ENCODE assay signal across 1 cellular context in the genomic region with DNA sequence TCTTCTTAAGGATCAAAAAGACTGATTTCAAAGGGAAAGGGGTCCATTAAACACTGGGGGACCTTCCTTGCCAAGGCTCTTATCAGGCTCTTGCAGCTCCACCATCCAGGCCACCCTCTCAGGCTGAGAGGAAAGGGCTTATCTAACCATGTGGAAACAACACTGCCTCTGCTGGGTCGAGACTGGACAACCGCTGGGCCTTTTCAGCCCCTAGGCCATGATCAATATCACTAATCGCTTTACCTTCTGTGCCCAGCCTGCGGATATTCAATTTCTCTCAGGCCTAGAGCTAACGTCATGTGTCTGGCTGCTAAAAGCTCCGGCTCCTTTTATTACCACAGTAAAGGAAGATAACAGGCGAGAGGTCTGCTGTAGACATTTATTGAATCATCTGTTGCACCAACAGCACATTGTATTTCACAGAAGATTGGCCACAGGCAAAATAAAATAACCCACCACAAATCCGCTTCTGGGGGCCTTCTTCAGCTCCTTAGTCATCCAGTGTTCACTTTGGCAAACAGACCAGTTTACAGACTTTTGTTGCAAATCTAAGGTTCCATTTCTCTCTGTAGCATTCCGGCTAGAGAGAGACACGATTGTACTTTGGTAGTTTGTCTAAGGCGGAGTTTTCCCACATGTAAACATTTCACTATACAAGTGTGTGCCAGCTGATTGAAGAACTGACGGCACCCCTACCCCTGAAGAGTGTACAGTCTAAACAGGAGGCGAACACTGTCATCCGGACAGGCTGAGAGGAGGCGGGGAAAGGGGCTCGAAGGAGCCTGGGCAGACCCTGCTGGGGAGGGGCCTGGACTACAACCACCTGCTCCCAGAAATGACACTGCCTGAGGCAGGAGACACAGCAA.
A peak's percentile ranks its signal among the peaks of the same experiment; 100 is the strongest.
TF ChIP-seq lines count a peak whose summit lies in the region.

No MANE protein-coding gene starts in this region.

TF ChIP-seq in K562, 482 proteins besides CTCF, POLR2A, EP300 and RAD21 (continued from another document):
- TF ChIP-seq ZNF785 (CRISPR knock-in tag; IDR thresholded peaks at IDR 0.05) (no peak), XRCC5 (IDR thresholded peaks at IDR 0.05; ENCODE audit: low read depth, low read length) (peak; percentile 70), HNRNPLL (IDR thresholded peaks at IDR 0.05; ENCODE audit: low read depth, low read length, poor library complexity, severe bottlenecking) (no peak), ZNF644 (tag; IDR thresholded peaks at IDR 0.05; ENCODE audit: low read depth) (peak; percentile 74; the same call in 1 of the 2 replicates), GATAD2A (IDR thresholded peaks at IDR 0.05) (peak; percentile 92), ZNF174 (CRISPR knock-in tag; IDR thresholded peaks at IDR 0.05) (no peak), ZNF324 (CRISPR knock-in tag; IDR thresholded peaks at IDR 0.05) (no peak), ZNF175 (CRISPR knock-in tag; IDR thresholded peaks at IDR 0.05; ENCODE audit: low read depth) (peak; percentile 63; the same call in 1 of the 2 replicates), TSC22D4 (tag; IDR thresholded peaks at IDR 0.05) (no peak), ETV1 (tag; conservative IDR thresholded peaks at IDR 0.05; ENCODE audit: low read depth) (peak; percentile 45; the same call in 1 of the 2 replicates), SRSF7 (optimal IDR thresholded peaks at IDR 0.05; ENCODE audit: low read depth, low read length) (no peak)
- TF ChIP-seq, protein P1, sequence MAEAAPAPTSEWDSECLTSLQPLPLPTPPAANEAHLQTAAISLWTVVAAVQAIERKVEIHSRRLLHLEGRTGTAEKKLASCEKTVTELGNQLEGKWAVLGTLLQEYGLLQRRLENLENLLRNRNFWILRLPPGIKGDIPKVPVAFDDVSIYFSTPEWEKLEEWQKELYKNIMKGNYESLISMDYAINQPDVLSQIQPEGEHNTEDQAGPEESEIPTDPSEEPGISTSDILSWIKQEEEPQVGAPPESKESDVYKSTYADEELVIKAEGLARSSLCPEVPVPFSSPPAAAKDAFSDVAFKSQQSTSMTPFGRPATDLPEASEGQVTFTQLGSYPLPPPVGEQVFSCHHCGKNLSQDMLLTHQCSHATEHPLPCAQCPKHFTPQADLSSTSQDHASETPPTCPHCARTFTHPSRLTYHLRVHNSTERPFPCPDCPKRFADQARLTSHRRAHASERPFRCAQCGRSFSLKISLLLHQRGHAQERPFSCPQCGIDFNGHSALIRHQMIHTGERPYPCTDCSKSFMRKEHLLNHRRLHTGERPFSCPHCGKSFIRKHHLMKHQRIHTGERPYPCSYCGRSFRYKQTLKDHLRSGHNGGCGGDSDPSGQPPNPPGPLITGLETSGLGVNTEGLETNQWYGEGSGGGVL (CRISPR knock-in tag; IDR thresholded peaks at IDR 0.05): no peak
- TF ChIP-seq, protein P2, sequence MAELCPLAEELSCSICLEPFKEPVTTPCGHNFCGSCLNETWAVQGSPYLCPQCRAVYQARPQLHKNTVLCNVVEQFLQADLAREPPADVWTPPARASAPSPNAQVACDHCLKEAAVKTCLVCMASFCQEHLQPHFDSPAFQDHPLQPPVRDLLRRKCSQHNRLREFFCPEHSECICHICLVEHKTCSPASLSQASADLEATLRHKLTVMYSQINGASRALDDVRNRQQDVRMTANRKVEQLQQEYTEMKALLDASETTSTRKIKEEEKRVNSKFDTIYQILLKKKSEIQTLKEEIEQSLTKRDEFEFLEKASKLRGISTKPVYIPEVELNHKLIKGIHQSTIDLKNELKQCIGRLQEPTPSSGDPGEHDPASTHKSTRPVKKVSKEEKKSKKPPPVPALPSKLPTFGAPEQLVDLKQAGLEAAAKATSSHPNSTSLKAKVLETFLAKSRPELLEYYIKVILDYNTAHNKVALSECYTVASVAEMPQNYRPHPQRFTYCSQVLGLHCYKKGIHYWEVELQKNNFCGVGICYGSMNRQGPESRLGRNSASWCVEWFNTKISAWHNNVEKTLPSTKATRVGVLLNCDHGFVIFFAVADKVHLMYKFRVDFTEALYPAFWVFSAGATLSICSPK (IDR thresholded peaks at IDR 0.05; ENCODE audit: borderline replicate concordance): no peak
